ENCODE assay signal across 8 cellular contexts in the genomic region with DNA sequence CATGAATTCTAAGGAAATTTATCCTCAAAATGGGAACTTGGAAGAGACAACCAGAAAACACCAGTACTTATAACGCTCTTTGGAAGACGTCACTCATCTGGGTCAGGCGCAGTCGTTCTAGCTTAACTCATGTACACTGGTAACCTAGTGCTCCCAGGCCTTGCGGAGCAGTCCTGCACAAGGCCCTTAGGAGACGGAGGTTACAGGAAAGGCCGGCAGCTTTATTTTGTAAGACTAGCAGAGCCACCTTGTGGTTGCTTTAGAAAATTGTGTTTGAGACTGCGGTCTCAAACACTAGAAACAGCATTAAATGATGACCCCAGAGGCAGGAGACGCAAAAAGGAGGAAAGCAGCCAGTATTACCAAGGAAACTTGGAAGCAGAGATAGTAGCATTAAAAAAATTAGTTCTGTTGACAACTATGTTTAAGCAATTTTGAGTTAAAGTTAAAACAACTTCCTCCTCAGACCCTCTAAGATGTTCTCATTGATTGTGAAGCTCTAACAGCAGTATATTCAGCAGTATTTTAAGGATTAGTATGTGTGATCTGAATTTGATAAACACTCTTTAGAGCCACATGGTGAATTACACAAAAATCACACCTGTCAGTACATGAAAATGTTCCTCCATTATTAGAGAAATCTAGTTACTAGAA.
A peak's percentile ranks its signal among the peaks of the same experiment; 100 is the strongest.
DNase-seq lines count a peak whose midpoint lies in the region; ATAC-seq and TF ChIP-seq lines count a peak whose summit lies in the region.
"Had no signal": no experiment of that assay in that cellular context is flagged by ENCODE, and none has a peak within 500 bp of the region (broad histone marks: within the 10 kb centered on the region; RNA-seq: fewer than 3 reads in every experiment).

No MANE protein-coding gene starts in this region.

- no peak overlapping the region for H3K4me3 ChIP-seq in KMS-11 (IDR thresholded peaks at IDR 0.05; ENCODE audit: insufficient read depth, low read depth, low read length)
- H3K4me3 ChIP-seq in OCI-LY1 (ENCODE audit: low read depth, low read length, poor library complexity, severe bottlenecking): no peak overlapping the region
- H3K4me3 ChIP-seq in upper lobe of right lung: no peak overlapping the region

- TF ChIP-seq CTCF in KMS-11 (conservative IDR thresholded peaks at IDR 0.05; ENCODE audit: low read depth, low read length) (peak; percentile 84), OCI-LY1 (IDR thresholded peaks at IDR 0.05; ENCODE audit: low read length) (peak; percentile 66), chondrocyte (IDR thresholded peaks at IDR 0.05) (peak; percentile 92), upper lobe of right lung (IDR thresholded peaks at IDR 0.05) (peak; percentile 66)

- H3F3A ChIP-seq in OCI-LY1 (ENCODE audit: insufficient read depth, low read length): no peaks in the 10 kb centered on the region

- H3K4me1 Mint-ChIP-seq in chondrocyte (ENCODE audit: low read depth): peaks cover 18% of the 10 kb centered on the region

- H3K4me2 ChIP-seq in KMS-11 (no peak overlapping the region), OCI-LY1 (ENCODE audit: low read length) (no peak overlapping the region; the same call in 1 of the 2 replicates)

- peaks cover 15% of the 10 kb centered on the region for H3K27me3 Mint-ChIP-seq in chondrocyte (ENCODE audit: low read depth)

- peak; percentile 94 for ATAC-seq in upper lobe of right lung

- H3K4me1 ChIP-seq in KMS-11 (ENCODE audit: low read depth, poor library complexity, severe bottlenecking): no peaks in the 10 kb centered on the region
- no peaks in the 10 kb centered on the region for H3K4me1 ChIP-seq in OCI-LY1 (ENCODE audit: insufficient read depth, low read length, severe bottlenecking)
- H3K4me1 ChIP-seq in upper lobe of right lung: no peaks in the 10 kb centered on the region

- H3K36me3 Mint-ChIP-seq in chondrocyte (ENCODE audit: low read depth): peaks cover 3% of the 10 kb centered on the region

- H4K20me1 ChIP-seq in KMS-11 (ENCODE audit: insufficient read depth): no peaks in the 10 kb centered on the region
- H4K20me1 ChIP-seq in OCI-LY1 (ENCODE audit: insufficient read depth, low read length): no peaks in the 10 kb centered on the region

- H3K4me3 Mint-ChIP-seq in chondrocyte (ENCODE audit: unreplicated experiment): no peak overlapping the region
- H3K4me3 Mint-ChIP-seq: stimulated activated naive CD8-positive, alpha-beta T cell treated with anti-CD3 and anti-CD28 coated beads, Interleukin-15, Interleukin-2, amounts not matched to agents 100 ng/mL and 50 ng/mL, for 24 hours had no signal

- H3K27ac Mint-ChIP-seq in chondrocyte (ENCODE audit: unreplicated experiment): peak overlapping the region; percentile 27
- H3K27ac Mint-ChIP-seq: stimulated activated naive CD8-positive, alpha-beta T cell treated with anti-CD3 and anti-CD28 coated beads, Interleukin-15, Interleukin-2, amounts not matched to agents 100 ng/mL and 50 ng/mL, for 24 hours had no signal

- no peak overlapping the region for H3K9ac ChIP-seq in KMS-11
- no peak overlapping the region for H3K9ac ChIP-seq in OCI-LY1 (ENCODE audit: low read length)

- intact Hi-C loops in upper lobe of right lung (cut with DNase I): no loop called here

- H2AFZ ChIP-seq in KMS-11 (ENCODE audit: low read depth): peak overlapping the region; percentile 90; the same call in 1 of the 2 replicates
- no peak overlapping the region for H2AFZ ChIP-seq in OCI-LY1 (ENCODE audit: low read length)

- no peak overlapping the region for H3K27ac ChIP-seq in KMS-11
- H3K27ac ChIP-seq in OCI-LY1 (ENCODE audit: low read depth, low read length, poor library complexity, severe bottlenecking): no peak overlapping the region
- no peak overlapping the region for H3K27ac ChIP-seq in upper lobe of right lung

- no peaks in the 10 kb centered on the region for H3K27me3 ChIP-seq in KMS-11 (ENCODE audit: insufficient read depth, low read depth)
- H3K27me3 ChIP-seq in OCI-LY1 (ENCODE audit: insufficient read depth, low read length): no peaks in the 10 kb centered on the region; the same call in 1 of the 2 replicates
- no peaks in the 10 kb centered on the region for H3K27me3 ChIP-seq in upper lobe of right lung

- no peaks in the 10 kb centered on the region for H3K9me3 ChIP-seq in OCI-LY1 (ENCODE audit: low read length)
- H3K9me3 ChIP-seq in upper lobe of right lung: no peaks in the 10 kb centered on the region

- H3K9me3 Mint-ChIP-seq in chondrocyte (ENCODE audit: low read depth): peaks cover 15% of the 10 kb centered on the region

- H3K36me3 ChIP-seq in KMS-11 (ENCODE audit: insufficient read depth) (no peaks in the 10 kb centered on the region), OCI-LY1 (ENCODE audit: insufficient read depth, low read length) (no peaks in the 10 kb centered on the region), upper lobe of right lung (no peaks in the 10 kb centered on the region)

- peak; percentile 89 for DNase-seq in ELF-1 (ENCODE audit: low read depth, low spot score)
- DNase-seq in chondrocyte (ENCODE audit: low spot score): no peak
- DNase-seq in left kidney (ENCODE audit: low read depth, low spot score): peak; percentile 88
- DNase-seq in upper lobe of right lung: no peak
- no peak for DNase-seq in activated CD4-positive, CD25-positive, alpha-beta regulatory T cell treated with anti-CD3 and anti-CD28 coated beads, Interleukin-2, amount 50 U/mL, for 72 hours

- no peaks in the 10 kb centered on the region for H3K9me2 ChIP-seq in OCI-LY1 (ENCODE audit: low read depth, low read length)

- H3K79me2 ChIP-seq in KMS-11 (ENCODE audit: insufficient read depth, low read depth) (no peaks in the 10 kb centered on the region), OCI-LY1 (ENCODE audit: insufficient read depth, low read length) (no peaks in the 10 kb centered on the region)

Comparison
In these comparisons a context has a peak if more than half of its experiments do, and no peak if none do; other contexts are left out.
1. DNase-seq: peak in ELF-1 (single experiment) and left kidney (single experiment); none in chondrocyte (single experiment), upper lobe of right lung (single experiment) and activated CD4-positive, CD25-positive, alpha-beta regulatory T cell treated with anti-CD3 and anti-CD28 coated beads, Interleukin-2, amount 50 U/mL, for 72 hours (single experiment).
2. Peak in every context shown above with its lines, with median percentiles within 50 percentile points of each other: CTCF ChIP-seq.